ENCODE assay signal across 1 cellular context in the genomic region with DNA sequence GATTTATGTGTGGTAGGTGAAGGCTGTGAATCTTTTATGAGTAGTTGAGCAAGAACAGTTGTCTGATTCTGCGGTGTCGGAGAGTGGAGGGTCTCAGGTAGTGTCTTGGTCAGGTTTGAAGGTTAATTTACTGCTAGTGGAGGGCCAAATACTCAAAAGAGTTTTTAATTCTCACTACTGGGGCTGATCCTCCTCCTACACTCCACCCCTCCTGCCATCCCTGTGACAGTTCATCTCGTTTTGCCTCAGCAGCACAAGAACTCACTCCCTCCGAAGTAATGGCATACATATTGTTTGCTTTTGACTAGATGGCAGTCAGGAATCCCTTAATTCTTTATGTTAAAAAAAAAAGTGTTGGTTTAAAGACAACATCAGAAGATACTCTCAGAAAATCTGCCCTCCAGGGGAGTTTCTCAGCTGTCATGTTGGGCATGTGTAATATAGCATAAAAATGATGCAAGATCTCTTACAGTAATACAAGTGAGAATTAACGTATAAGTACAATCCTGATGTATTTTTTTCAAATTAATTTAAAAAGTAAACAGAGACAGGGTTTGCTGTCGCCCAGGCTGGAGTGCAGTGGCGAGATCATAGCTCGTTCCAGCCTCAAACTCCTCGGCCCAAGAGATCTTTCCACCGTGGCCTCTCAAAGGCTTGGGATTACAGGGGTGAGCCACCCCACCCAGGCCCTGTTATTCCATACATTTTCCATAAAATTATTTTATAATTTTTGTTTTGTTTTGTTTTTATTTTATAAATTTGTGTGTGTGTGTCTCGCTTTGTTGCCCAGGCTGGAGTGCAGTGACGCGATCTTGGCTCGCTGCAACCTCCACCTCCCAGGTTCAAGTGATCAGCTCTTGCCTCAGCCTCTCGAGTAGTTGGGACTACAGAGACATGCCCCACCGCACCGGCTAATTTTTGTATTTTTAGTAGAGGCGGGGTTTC.
TF ChIP-seq lines count a peak whose summit lies in the region.

No MANE protein-coding gene starts in this region.

TF ChIP-seq in GM12878, 131 proteins besides CTCF, POLR2A, EP300 and RAD21 (continued from another document):
- TF ChIP-seq TAF1 (IDR thresholded peaks at IDR 0.05; ENCODE audit: borderline replicate concordance, low read depth, low read length) (no peak), MYB (IDR thresholded peaks at IDR 0.05; ENCODE audit: borderline replicate concordance, low read depth, low read length) (no peak), WRNIP1 (IDR thresholded peaks at IDR 0.05; ENCODE audit: borderline replicate concordance, low read depth, low read length) (no peak)
- TF ChIP-seq, protein P1, sequence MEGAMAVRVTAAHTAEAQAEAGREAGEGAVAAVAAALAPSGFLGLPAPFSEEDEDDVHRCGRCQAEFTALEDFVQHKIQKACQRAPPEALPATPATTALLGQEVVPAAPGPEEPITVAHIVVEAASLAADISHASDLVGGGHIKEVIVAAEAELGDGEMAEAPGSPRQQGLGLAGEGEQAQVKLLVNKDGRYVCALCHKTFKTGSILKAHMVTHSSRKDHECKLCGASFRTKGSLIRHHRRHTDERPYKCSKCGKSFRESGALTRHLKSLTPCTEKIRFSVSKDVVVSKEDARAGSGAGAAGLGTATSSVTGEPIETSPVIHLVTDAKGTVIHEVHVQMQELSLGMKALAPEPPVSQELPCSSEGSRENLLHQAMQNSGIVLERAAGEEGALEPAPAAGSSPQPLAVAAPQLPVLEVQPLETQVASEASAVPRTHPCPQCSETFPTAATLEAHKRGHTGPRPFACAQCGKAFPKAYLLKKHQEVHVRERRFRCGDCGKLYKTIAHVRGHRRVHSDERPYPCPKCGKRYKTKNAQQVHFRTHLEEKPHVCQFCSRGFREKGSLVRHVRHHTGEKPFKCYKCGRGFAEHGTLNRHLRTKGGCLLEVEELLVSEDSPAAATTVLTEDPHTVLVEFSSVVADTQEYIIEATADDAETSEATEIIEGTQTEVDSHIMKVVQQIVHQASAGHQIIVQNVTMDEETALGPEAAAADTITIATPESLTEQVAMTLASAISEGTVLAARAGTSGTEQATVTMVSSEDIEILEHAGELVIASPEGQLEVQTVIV (IDR thresholded peaks at IDR 0.05; ENCODE audit: borderline replicate concordance, partially characterized antibody), result no peak
